1 cellular context compared by ENCODE assay signal in the genomic region with DNA sequence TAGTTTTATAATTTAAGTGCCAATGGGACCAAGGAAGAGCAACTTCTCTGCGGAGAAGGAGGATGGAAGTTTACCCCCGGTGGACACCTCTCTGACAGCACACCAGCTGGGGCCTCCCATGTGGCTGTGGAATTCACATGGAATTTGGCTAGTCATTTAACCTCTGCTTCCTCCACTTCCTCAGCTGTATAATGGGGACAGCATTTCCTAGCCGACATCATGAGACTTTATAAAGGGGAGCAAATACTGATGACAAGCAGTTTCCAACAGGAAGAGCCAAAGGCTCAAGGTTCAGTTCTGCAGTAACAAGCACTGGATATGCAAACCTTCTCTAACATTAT.
TF ChIP-seq lines count a peak whose summit lies in the region.

No MANE protein-coding gene starts in this region.

TF ChIP-seq in HepG2, 621 proteins besides CTCF, POLR2A, EP300 and RAD21 (continued from another document and continues in another):
- TF ChIP-seq PAXIP1 (CRISPR knock-in tag; conservative IDR thresholded peaks at IDR 0.05) (no peak; the same call in 1 of the 2 replicates), PHF21A (CRISPR knock-in tag; IDR thresholded peaks at IDR 0.05) (no peak), ZGPAT (CRISPR knock-in tag; IDR thresholded peaks at IDR 0.05) (no peak; the same call in 1 of the 2 replicates), CHD4 (IDR thresholded peaks at IDR 0.05; ENCODE audit: borderline replicate concordance, low read length) (peak; percentile 99), ZNF883 (CRISPR knock-in tag; IDR thresholded peaks at IDR 0.05; ENCODE audit: not compliant biosample characterization) (no peak), ZNF709 (CRISPR knock-in tag; IDR thresholded peaks at IDR 0.05) (no peak), ZNF24 (IDR thresholded peaks at IDR 0.05) (peak; percentile 62), SYNCRIP (IDR thresholded peaks at IDR 0.05; ENCODE audit: insufficient read depth, low read depth, low read length) (no peak), JUNB (CRISPR knock-in tag; IDR thresholded peaks at IDR 0.05; ENCODE audit: borderline replicate concordance) (no peak), ZNF552 (CRISPR knock-in tag; IDR thresholded peaks at IDR 0.05; ENCODE audit: borderline replicate concordance) (no peak), ZBTB42 (CRISPR knock-in tag; IDR thresholded peaks at IDR 0.05) (no peak), ZFP82 (CRISPR knock-in tag; IDR thresholded peaks at IDR 0.05; ENCODE audit: borderline replicate concordance) (no peak), PITX1 (CRISPR knock-in tag; IDR thresholded peaks at IDR 0.05) (no peak), MAFF (IDR thresholded peaks at IDR 0.05; ENCODE audit: low read depth, low read length) (peak; percentile 51), SKIL (CRISPR knock-in tag; IDR thresholded peaks at IDR 0.05; ENCODE audit: borderline replicate concordance) (no peak), ZFY (CRISPR knock-in tag; IDR thresholded peaks at IDR 0.05) (no peak), RCOR2 (CRISPR knock-in tag; IDR thresholded peaks at IDR 0.05) (peak; percentile 95), NR2F6 (IDR thresholded peaks at IDR 0.05) (no peak), NR2F6 (CRISPR knock-in tag; IDR thresholded peaks at IDR 0.05) (no peak), MED1 (CRISPR knock-in tag; IDR thresholded peaks at IDR 0.05) (0 out of 2 replicates have a peak, but pooled peaks have one; percentile 48), MBNL3 (CRISPR knock-in tag; conservative IDR thresholded peaks at IDR 0.05) (no peak), RXRA (CRISPR knock-in tag; IDR thresholded peaks at IDR 0.05) (no peak; the same call in 1 of the 2 replicates), ADNP (CRISPR knock-in tag; IDR thresholded peaks at IDR 0.05) (peak; percentile 94; the same call in 1 of the 2 replicates), CREB1 (IDR thresholded peaks at IDR 0.05) (no peak), CREB1 (CRISPR knock-in tag; IDR thresholded peaks at IDR 0.05) (0 out of 2 replicates have a peak, but pooled peaks have one; percentile 39), HMG20A (CRISPR knock-in tag; IDR thresholded peaks at IDR 0.05; ENCODE audit: borderline replicate concordance) (no peak; the same call in 1 of the 2 replicates), ZNF740 (CRISPR knock-in tag; IDR thresholded peaks at IDR 0.05) (no peak), FOXP4 (CRISPR knock-in tag; IDR thresholded peaks at IDR 0.05) (0 out of 2 replicates have a peak, but pooled peaks have one; percentile 38), AKAP8 (CRISPR knock-in tag; IDR thresholded peaks at IDR 0.05) (no peak), CENPX (CRISPR knock-in tag; IDR thresholded peaks at IDR 0.05) (no peak), ZNF451 (CRISPR knock-in tag; IDR thresholded peaks at IDR 0.05) (no peak), ZNF121 (CRISPR knock-in tag; IDR thresholded peaks at IDR 0.05) (no peak), ZNF629 (CRISPR knock-in tag; conservative IDR thresholded peaks at IDR 0.05) (peak; percentile 99), ZNF549 (CRISPR knock-in tag; IDR thresholded peaks at IDR 0.05) (no peak), GPN1 (CRISPR knock-in tag; IDR thresholded peaks at IDR 0.05; ENCODE audit: borderline replicate concordance) (no peak), GFI1 (CRISPR knock-in tag; IDR thresholded peaks at IDR 0.05; ENCODE audit: borderline replicate concordance) (no peak), NAIF1 (CRISPR knock-in tag; IDR thresholded peaks at IDR 0.05; ENCODE audit: borderline replicate concordance) (no peak), KLF15 (CRISPR knock-in tag; IDR thresholded peaks at IDR 0.05; ENCODE audit: borderline replicate concordance) (no peak), ZMYM4 (CRISPR knock-in tag; IDR thresholded peaks at IDR 0.05) (peak; percentile 42; the same call in 1 of the 2 replicates), FOXO4 (CRISPR knock-in tag; conservative IDR thresholded peaks at IDR 0.05) (no peak)
- TF ChIP-seq, protein P1, sequence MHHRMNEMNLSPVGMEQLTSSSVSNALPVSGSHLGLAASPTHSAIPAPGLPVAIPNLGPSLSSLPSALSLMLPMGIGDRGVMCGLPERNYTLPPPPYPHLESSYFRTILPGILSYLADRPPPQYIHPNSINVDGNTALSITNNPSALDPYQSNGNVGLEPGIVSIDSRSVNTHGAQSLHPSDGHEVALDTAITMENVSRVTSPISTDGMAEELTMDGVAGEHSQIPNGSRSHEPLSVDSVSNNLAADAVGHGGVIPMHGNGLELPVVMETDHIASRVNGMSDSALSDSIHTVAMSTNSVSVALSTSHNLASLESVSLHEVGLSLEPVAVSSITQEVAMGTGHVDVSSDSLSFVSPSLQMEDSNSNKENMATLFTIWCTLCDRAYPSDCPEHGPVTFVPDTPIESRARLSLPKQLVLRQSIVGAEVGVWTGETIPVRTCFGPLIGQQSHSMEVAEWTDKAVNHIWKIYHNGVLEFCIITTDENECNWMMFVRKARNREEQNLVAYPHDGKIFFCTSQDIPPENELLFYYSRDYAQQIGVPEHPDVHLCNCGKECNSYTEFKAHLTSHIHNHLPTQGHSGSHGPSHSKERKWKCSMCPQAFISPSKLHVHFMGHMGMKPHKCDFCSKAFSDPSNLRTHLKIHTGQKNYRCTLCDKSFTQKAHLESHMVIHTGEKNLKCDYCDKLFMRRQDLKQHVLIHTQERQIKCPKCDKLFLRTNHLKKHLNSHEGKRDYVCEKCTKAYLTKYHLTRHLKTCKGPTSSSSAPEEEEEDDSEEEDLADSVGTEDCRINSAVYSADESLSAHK (CRISPR knock-in tag; IDR thresholded peaks at IDR 0.05; ENCODE audit: borderline replicate concordance) = no peak
- TF ChIP-seq, protein P2, sequence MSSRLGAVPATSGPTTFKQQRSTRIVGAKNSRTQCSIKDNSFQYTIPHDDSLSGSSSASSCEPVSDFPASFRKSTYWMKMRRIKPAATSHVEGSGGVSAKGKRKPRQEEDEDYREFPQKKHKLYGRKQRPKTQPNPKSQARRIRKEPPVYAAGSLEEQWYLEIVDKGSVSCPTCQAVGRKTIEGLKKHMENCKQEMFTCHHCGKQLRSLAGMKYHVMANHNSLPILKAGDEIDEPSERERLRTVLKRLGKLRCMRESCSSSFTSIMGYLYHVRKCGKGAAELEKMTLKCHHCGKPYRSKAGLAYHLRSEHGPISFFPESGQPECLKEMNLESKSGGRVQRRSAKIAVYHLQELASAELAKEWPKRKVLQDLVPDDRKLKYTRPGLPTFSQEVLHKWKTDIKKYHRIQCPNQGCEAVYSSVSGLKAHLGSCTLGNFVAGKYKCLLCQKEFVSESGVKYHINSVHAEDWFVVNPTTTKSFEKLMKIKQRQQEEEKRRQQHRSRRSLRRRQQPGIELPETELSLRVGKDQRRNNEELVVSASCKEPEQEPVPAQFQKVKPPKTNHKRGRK (CRISPR knock-in tag; IDR thresholded peaks at IDR 0.05) = no peak
- TF ChIP-seq, protein P3, sequence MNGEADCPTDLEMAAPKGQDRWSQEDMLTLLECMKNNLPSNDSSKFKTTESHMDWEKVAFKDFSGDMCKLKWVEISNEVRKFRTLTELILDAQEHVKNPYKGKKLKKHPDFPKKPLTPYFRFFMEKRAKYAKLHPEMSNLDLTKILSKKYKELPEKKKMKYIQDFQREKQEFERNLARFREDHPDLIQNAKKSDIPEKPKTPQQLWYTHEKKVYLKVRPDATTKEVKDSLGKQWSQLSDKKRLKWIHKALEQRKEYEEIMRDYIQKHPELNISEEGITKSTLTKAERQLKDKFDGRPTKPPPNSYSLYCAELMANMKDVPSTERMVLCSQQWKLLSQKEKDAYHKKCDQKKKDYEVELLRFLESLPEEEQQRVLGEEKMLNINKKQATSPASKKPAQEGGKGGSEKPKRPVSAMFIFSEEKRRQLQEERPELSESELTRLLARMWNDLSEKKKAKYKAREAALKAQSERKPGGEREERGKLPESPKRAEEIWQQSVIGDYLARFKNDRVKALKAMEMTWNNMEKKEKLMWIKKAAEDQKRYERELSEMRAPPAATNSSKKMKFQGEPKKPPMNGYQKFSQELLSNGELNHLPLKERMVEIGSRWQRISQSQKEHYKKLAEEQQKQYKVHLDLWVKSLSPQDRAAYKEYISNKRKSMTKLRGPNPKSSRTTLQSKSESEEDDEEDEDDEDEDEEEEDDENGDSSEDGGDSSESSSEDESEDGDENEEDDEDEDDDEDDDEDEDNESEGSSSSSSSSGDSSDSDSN (CRISPR knock-in tag; IDR thresholded peaks at IDR 0.05) = no peak
- TF ChIP-seq, protein P4, sequence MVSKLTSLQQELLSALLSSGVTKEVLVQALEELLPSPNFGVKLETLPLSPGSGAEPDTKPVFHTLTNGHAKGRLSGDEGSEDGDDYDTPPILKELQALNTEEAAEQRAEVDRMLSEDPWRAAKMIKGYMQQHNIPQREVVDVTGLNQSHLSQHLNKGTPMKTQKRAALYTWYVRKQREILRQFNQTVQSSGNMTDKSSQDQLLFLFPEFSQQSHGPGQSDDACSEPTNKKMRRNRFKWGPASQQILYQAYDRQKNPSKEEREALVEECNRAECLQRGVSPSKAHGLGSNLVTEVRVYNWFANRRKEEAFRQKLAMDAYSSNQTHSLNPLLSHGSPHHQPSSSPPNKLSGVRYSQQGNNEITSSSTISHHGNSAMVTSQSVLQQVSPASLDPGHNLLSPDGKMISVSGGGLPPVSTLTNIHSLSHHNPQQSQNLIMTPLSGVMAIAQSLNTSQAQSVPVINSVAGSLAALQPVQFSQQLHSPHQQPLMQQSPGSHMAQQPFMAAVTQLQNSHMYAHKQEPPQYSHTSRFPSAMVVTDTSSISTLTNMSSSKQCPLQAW (CRISPR knock-in tag; IDR thresholded peaks at IDR 0.05) = no peak
